18 cellular contexts compared by ENCODE assay signal in genomic region chr1:5936126-5936525, GRCh38. TPM values are rescaled to one million over a fixed set of nuclear protein-coding genes. Genes with fewer than 3 reads are reported as not detected.
DNase-seq lines count a peak whose midpoint lies in the region; ATAC-seq and TF ChIP-seq lines count a peak whose summit lies in the region.
"Had no signal": no experiment of that assay in that cellular context is flagged by ENCODE, and none has a peak within 500 bp of the region (broad histone marks: within the 10 kb centered on the region; RNA-seq: fewer than 3 reads in every experiment).

No MANE protein-coding gene starts in this region.

- no peak overlapping the region for H3K27ac ChIP-seq in heart left ventricle
- H3K27ac ChIP-seq in right lobe of liver, result no peak overlapping the region
- H3K27ac ChIP-seq: BLaER1 treated with 17β-estradiol and CSF1 and Interleukin-3, amounts not matched to agents 10 nM and 100 nM had no signal

- H3K4me3 Mint-ChIP-seq in activated CD8-positive, alpha-beta memory T cell treated with anti-CD3 and anti-CD28 coated beads, Interleukin-2, amount 10 ng/mL, durations not matched to agents 7 days and 5 days, result no peak overlapping the region
- H3K4me3 Mint-ChIP-seq in osteocyte (ENCODE audit: unreplicated experiment), result no peak overlapping the region
- H3K4me3 Mint-ChIP-seq: B cell; CD8-positive, alpha-beta T cell; GM23338; IgD-negative memory B cell had no signal

- H3K4me1 ChIP-seq in heart left ventricle (no peaks in the 10 kb centered on the region), right lobe of liver (peaks cover 0 to 12% (median 4%) of the 10 kb centered on the region in 4 donors)

- H3K27ac Mint-ChIP-seq in activated CD8-positive, alpha-beta memory T cell treated with anti-CD3 and anti-CD28 coated beads, Interleukin-2, amount 10 ng/mL, durations not matched to agents 7 days and 5 days, result peak overlapping the region; percentile 27
- H3K27ac Mint-ChIP-seq in osteocyte (ENCODE audit: unreplicated experiment), result no peak overlapping the region
- H3K27ac Mint-ChIP-seq: B cell; CD8-positive, alpha-beta T cell; GM23338; IgD-negative memory B cell had no signal

- H3K36me3 ChIP-seq in heart left ventricle (peaks cover 0 to 27% (median 12%) of the 10 kb centered on the region in 9 donors), right lobe of liver (no peaks in the 10 kb centered on the region)

- H3K4me1 Mint-ChIP-seq in activated CD8-positive, alpha-beta memory T cell treated with anti-CD3 and anti-CD28 coated beads, Interleukin-2, amount 10 ng/mL, durations not matched to agents 7 days and 5 days, result peaks cover 10% of the 10 kb centered on the region
- peaks cover 32% of the 10 kb centered on the region for H3K4me1 Mint-ChIP-seq in osteocyte (ENCODE audit: unreplicated experiment)
- H3K4me1 Mint-ChIP-seq: B cell, IgD-negative memory B cell had no signal

- CTCF ChIA-PET in activated CD8-positive, alpha-beta memory T cell treated with anti-CD3 and anti-CD28 coated beads, Interleukin-2, amount 10 ng/mL, durations not matched to agents 7 days and 5 days (lab: Charles Lee), result no interaction called here

- ATAC-seq in heart left ventricle (no peak), right lobe of liver (no peak), GM18505 (IDR thresholded peaks at IDR 0.05; ENCODE audit: unreplicated experiment) (no peak)
- ATAC-seq in activated CD8-positive, alpha-beta memory T cell treated with anti-CD3 and anti-CD28 coated beads, Interleukin-2, amount 10 ng/mL, durations not matched to agents 7 days and 5 days, result no peak
- ATAC-seq: CD8-positive, alpha-beta T cell; GM23338; HCT116; HepG2 had no signal

- TF ChIP-seq CTCF in heart left ventricle (IDR thresholded peaks at IDR 0.05), result no peak
- TF ChIP-seq CTCF in osteocyte (IDR thresholded peaks at IDR 0.05), result no peak
- TF ChIP-seq CTCF in right lobe of liver (IDR thresholded peaks at IDR 0.05), result no peak

- H3K4me3 ChIP-seq in heart left ventricle, result no peak overlapping the region
- no peak overlapping the region for H3K4me3 ChIP-seq in right lobe of liver
- H3K4me3 ChIP-seq: BLaER1 treated with 17β-estradiol and CSF1 and Interleukin-3, amounts not matched to agents 10 nM and 100 nM; GM23338 had no signal

- DNase-seq in cardiac septum (ENCODE audit: low spot score) (peak; percentile 17), heart left ventricle (no peak), osteocyte (ENCODE audit: extremely low spot score, unreplicated experiment) (peak; percentile 60), ureter (ENCODE audit: low spot score) (peak; percentile 19), right lobe of liver (no peak)
- no peak for DNase-seq in activated CD8-positive, alpha-beta memory T cell treated with anti-CD3 and anti-CD28 coated beads, Interleukin-2, amount 10 ng/mL, durations not matched to agents 7 days and 5 days
- no peak for DNase-seq in stimulated activated CD4-positive, alpha-beta T cell treated with anti-CD3 and anti-CD28 coated beads, Interleukin-4, amount 100 ng/mL, for 24 hours
- DNase-seq: CD8-positive, alpha-beta T cell; DMS 273 treated with DMSO at 0.1 percent for 48 hours; DMS53; DND-41 had no signal

- H3K27me3 ChIP-seq in heart left ventricle, result no peaks in the 10 kb centered on the region
- no peaks in the 10 kb centered on the region for H3K27me3 ChIP-seq in right lobe of liver
- H3K27me3 ChIP-seq: BLaER1 treated with 17β-estradiol and CSF1 and Interleukin-3, amounts not matched to agents 10 nM and 100 nM had no signal

- H3K27me3 Mint-ChIP-seq in activated CD8-positive, alpha-beta memory T cell treated with anti-CD3 and anti-CD28 coated beads, Interleukin-2, amount 10 ng/mL, durations not matched to agents 7 days and 5 days, result no peaks in the 10 kb centered on the region
- H3K27me3 Mint-ChIP-seq in osteocyte (ENCODE audit: unreplicated experiment), result no peaks in the 10 kb centered on the region
- H3K27me3 Mint-ChIP-seq: B cell, IgD-negative memory B cell had no signal

- H3K9me3 Mint-ChIP-seq in activated CD8-positive, alpha-beta memory T cell treated with anti-CD3 and anti-CD28 coated beads, Interleukin-2, amount 10 ng/mL, durations not matched to agents 7 days and 5 days (ENCODE audit: low read depth), result no peaks in the 10 kb centered on the region
- no peaks in the 10 kb centered on the region for H3K9me3 Mint-ChIP-seq in osteocyte (ENCODE audit: unreplicated experiment)
- H3K9me3 Mint-ChIP-seq: CD8-positive, alpha-beta T cell; IgD-negative memory B cell had no signal

- TF ChIP-seq POLR2A in heart left ventricle (IDR thresholded peaks at IDR 0.05) (no peak), right lobe of liver (IDR thresholded peaks at IDR 0.05) (no peak), GM18505 (IDR thresholded peaks at IDR 0.05; ENCODE audit: borderline replicate concordance, extremely low read depth, insufficient read depth, insufficient read length) (no peak)

- 95 to 97% (median 96%) methylated on average over 5 of the region's 5 CpGs for WGBS in heart left ventricle, 4 donors
- WGBS in right lobe of liver (ENCODE audit: insufficient coverage, low coverage, low lambda C conversion rate, missing lambda C conversion rate), result 80% methylated on average over 5 of the region's 5 CpGs

- H3K9me3 ChIP-seq in heart left ventricle (no peaks in the 10 kb centered on the region), right lobe of liver (no peaks in the 10 kb centered on the region)

- H3K36me3 Mint-ChIP-seq in activated CD8-positive, alpha-beta memory T cell treated with anti-CD3 and anti-CD28 coated beads, Interleukin-2, amount 10 ng/mL, durations not matched to agents 7 days and 5 days, result peaks cover 5% of the 10 kb centered on the region
- peaks cover 12% of the 10 kb centered on the region for H3K36me3 Mint-ChIP-seq in osteocyte (ENCODE audit: unreplicated experiment)

- intact Hi-C loops in cardiac septum (cut with DNase I), result no loop called here
- intact Hi-C loops in heart left ventricle (cut with DNase I), result no loop called here
- intact Hi-C loops in right lobe of liver (cut with DNase I), result no loop called here

RNA-seq across cellular contexts. Expression of gene NPHP4, which starts 56.1 kb away (rescaled TPM):
- total RNA-seq in cardiac septum (6.6 TPM), heart left ventricle (1 to 10 TPM; 2.5 to 6.3 (median 3.6) TPM), osteocyte (11.1 and 12.8 TPM in 2 replicates), ureter (15.3 TPM), right lobe of liver (1 to 10 TPM; 1.5 to 6.0 (median 2.0) TPM)
- 1 to 10 TPM; 2.1 to 3.1 TPM for polyA plus RNA-seq in heart left ventricle
- total RNA-seq in activated CD8-positive, alpha-beta memory T cell treated with anti-CD3 and anti-CD28 coated beads, Interleukin-2, amount 10 ng/mL, durations not matched to agents 7 days and 5 days, result 10 to 100 TPM; 15.4 to 20.3 TPM

Comparison
In these comparisons a context has a peak if more than half of its experiments do, and no peak if none do; other contexts are left out.
1. DNase-seq: peak in cardiac septum (single experiment), osteocyte (single experiment) and ureter (single experiment); none in heart left ventricle (0 of 5), activated CD8-positive, alpha-beta memory T cell treated with anti-CD3 and anti-CD28 coated beads, Interleukin-2, amount 10 ng/mL, durations not matched to agents 7 days and 5 days (single experiment), right lobe of liver (0 of 3) and stimulated activated CD4-positive, alpha-beta T cell treated with anti-CD3 and anti-CD28 coated beads, Interleukin-4, amount 100 ng/mL, for 24 hours (single experiment).